In the genomic region with DNA sequence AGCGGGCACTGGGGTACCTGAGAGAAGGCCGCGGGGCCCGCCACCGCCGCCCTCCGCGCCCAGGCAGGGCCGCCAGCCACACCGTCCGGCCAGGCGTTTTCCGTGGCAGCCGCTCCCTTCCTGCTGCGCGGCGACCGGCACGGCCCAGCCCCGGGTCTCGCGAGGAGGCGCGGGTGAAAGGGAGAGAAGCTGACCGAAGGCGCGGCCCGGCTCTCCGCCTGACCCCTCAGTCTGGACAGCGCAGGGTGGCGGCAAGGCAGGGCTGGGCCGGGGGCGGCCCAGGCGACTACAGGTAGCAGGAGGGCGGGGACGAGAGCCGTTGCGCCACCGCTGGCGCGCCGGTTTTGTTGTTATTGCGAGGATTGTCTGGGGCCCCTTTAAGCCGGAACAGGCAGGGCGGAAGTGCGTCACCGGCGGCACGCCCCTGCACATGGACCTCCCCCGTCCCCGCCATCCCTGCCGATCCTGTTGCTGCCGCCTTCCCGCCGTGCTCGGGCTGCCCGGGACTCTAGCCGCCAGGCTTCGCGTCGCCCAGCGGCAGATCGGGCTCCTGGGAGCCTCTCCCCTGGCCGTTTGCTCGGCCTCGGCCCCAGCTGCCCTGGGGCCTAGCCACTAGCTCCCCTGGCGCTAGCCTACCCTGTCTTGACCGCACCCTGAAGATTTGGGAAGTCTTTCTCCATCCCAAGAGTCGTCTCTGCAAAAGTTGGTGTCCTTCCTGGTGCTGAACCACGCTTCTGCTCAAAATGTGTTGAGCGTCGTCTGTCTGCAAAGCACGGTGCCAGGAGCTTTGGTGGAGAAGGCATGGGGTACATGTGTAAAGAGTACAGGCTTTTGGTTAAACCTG, we compare ENCODE assay signal across 1 cellular context.
TF ChIP-seq lines count a peak whose summit lies in the region.

A gene with protein sequence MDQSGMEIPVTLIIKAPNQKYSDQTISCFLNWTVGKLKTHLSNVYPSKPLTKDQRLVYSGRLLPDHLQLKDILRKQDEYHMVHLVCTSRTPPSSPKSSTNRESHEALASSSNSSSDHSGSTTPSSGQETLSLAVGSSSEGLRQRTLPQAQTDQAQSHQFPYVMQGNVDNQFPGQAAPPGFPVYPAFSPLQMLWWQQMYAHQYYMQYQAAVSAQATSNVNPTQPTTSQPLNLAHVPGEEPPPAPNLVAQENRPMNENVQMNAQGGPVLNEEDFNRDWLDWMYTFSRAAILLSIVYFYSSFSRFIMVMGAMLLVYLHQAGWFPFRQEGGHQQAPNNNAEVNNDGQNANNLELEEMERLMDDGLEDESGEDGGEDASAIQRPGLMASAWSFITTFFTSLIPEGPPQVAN (minus strand): TSS at position 352 of the 844 bp plus-strand sequence. CDS start 805 bp downstream, outside the sequence.

TF ChIP-seq in HepG2, 621 proteins besides CTCF, POLR2A, EP300 and RAD21 (continued from another document and continues in another):
- TF ChIP-seq, protein P1, sequence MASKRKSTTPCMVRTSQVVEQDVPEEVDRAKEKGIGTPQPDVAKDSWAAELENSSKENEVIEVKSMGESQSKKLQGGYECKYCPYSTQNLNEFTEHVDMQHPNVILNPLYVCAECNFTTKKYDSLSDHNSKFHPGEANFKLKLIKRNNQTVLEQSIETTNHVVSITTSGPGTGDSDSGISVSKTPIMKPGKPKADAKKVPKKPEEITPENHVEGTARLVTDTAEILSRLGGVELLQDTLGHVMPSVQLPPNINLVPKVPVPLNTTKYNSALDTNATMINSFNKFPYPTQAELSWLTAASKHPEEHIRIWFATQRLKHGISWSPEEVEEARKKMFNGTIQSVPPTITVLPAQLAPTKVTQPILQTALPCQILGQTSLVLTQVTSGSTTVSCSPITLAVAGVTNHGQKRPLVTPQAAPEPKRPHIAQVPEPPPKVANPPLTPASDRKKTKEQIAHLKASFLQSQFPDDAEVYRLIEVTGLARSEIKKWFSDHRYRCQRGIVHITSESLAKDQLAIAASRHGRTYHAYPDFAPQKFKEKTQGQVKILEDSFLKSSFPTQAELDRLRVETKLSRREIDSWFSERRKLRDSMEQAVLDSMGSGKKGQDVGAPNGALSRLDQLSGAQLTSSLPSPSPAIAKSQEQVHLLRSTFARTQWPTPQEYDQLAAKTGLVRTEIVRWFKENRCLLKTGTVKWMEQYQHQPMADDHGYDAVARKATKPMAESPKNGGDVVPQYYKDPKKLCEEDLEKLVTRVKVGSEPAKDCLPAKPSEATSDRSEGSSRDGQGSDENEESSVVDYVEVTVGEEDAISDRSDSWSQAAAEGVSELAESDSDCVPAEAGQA (IDR thresholded peaks at IDR 0.05; ENCODE audit: low read depth), result peak; percentile 60
- TF ChIP-seq, protein P1 (CRISPR knock-in tag; IDR thresholded peaks at IDR 0.05; ENCODE audit: borderline replicate concordance), result 0 out of 2 replicates have a peak, but pooled peaks have one; percentile 14
- TF ChIP-seq ZBTB1 (CRISPR knock-in tag; IDR thresholded peaks at IDR 0.05; ENCODE audit: borderline replicate concordance) (no peak), SNAPC2 (CRISPR knock-in tag; IDR thresholded peaks at IDR 0.05) (peak; percentile 21; the same call in 1 of the 2 replicates), ZNF326 (CRISPR knock-in tag; IDR thresholded peaks at IDR 0.05; ENCODE audit: borderline replicate concordance) (no peak), LCORL (IDR thresholded peaks at IDR 0.05) (no peak), LCORL (CRISPR knock-in tag; IDR thresholded peaks at IDR 0.05) (peak; percentile 82), YY1 (IDR thresholded peaks at IDR 0.05; ENCODE audit: insufficient read depth, insufficient replicate concordance, low read depth, low read length) (peak; percentile 82), RFX1 (IDR thresholded peaks at IDR 0.05) (no peak), FOXJ3 (CRISPR knock-in tag; IDR thresholded peaks at IDR 0.05; ENCODE audit: borderline replicate concordance) (peak; percentile 51; the same call in 1 of the 2 replicates), ZNF720 (CRISPR knock-in tag; IDR thresholded peaks at IDR 0.05) (no peak), RBFOX2 (IDR thresholded peaks at IDR 0.05; ENCODE audit: low read depth, low read length) (peak; percentile 92), ZNF547 (CRISPR knock-in tag; IDR thresholded peaks at IDR 0.05) (peak; percentile 97), CAMTA2 (CRISPR knock-in tag; IDR thresholded peaks at IDR 0.05; ENCODE audit: borderline replicate concordance) (no peak), ZFP36L1 (CRISPR knock-in tag; IDR thresholded peaks at IDR 0.05) (peak; percentile 15; the same call in 1 of the 2 replicates), BRCA1 (CRISPR knock-in tag; IDR thresholded peaks at IDR 0.05) (peak; percentile 84; the same call in 1 of the 2 replicates), ISX (CRISPR knock-in tag; conservative IDR thresholded peaks at IDR 0.05) (0 out of 2 replicates have a peak, but pooled peaks have one; percentile 69), MED1 (CRISPR knock-in tag; IDR thresholded peaks at IDR 0.05) (peak; percentile 45; the same call in 1 of the 2 replicates), ZNF232 (CRISPR knock-in tag; IDR thresholded peaks at IDR 0.05; ENCODE audit: borderline replicate concordance) (peak; percentile 88), ZNF75D (CRISPR knock-in tag; IDR thresholded peaks at IDR 0.05; ENCODE audit: borderline replicate concordance) (no peak), TEAD2 (CRISPR knock-in tag; IDR thresholded peaks at IDR 0.05) (no peak), SAP130 (CRISPR knock-in tag; IDR thresholded peaks at IDR 0.05; ENCODE audit: low read depth) (peak; percentile 86), MIER3 (CRISPR knock-in tag; IDR thresholded peaks at IDR 0.05; ENCODE audit: borderline replicate concordance) (peak; percentile 68; the same call in 1 of the 2 replicates), HNRNPL (IDR thresholded peaks at IDR 0.05; ENCODE audit: low read depth, low read length) (no peak), MTA1 (CRISPR knock-in tag; IDR thresholded peaks at IDR 0.05; ENCODE audit: borderline replicate concordance) (peak; percentile 86), TOE1 (CRISPR knock-in tag; IDR thresholded peaks at IDR 0.05) (no peak)
- TF ChIP-seq, protein P2, sequence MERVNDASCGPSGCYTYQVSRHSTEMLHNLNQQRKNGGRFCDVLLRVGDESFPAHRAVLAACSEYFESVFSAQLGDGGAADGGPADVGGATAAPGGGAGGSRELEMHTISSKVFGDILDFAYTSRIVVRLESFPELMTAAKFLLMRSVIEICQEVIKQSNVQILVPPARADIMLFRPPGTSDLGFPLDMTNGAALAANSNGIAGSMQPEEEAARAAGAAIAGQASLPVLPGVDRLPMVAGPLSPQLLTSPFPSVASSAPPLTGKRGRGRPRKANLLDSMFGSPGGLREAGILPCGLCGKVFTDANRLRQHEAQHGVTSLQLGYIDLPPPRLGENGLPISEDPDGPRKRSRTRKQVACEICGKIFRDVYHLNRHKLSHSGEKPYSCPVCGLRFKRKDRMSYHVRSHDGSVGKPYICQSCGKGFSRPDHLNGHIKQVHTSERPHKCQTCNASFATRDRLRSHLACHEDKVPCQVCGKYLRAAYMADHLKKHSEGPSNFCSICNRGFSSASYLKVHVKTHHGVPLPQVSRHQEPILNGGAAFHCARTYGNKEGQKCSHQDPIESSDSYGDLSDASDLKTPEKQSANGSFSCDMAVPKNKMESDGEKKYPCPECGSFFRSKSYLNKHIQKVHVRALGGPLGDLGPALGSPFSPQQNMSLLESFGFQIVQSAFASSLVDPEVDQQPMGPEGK (CRISPR knock-in tag; IDR thresholded peaks at IDR 0.05), result peak; percentile 84
- TF ChIP-seq, protein P3, sequence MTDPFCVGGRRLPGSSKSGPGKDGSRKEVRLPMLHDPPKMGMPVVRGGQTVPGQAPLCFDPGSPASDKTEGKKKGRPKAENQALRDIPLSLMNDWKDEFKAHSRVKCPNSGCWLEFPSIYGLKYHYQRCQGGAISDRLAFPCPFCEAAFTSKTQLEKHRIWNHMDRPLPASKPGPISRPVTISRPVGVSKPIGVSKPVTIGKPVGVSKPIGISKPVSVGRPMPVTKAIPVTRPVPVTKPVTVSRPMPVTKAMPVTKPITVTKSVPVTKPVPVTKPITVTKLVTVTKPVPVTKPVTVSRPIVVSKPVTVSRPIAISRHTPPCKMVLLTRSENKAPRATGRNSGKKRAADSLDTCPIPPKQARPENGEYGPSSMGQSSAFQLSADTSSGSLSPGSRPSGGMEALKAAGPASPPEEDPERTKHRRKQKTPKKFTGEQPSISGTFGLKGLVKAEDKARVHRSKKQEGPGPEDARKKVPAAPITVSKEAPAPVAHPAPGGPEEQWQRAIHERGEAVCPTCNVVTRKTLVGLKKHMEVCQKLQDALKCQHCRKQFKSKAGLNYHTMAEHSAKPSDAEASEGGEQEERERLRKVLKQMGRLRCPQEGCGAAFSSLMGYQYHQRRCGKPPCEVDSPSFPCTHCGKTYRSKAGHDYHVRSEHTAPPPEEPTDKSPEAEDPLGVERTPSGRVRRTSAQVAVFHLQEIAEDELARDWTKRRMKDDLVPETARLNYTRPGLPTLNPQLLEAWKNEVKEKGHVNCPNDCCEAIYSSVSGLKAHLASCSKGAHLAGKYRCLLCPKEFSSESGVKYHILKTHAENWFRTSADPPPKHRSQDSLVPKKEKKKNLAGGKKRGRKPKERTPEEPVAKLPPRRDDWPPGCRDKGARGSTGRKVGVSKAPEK (CRISPR knock-in tag; IDR thresholded peaks at IDR 0.05; ENCODE audit: borderline replicate concordance), result no peak
- TF ChIP-seq, protein P4, sequence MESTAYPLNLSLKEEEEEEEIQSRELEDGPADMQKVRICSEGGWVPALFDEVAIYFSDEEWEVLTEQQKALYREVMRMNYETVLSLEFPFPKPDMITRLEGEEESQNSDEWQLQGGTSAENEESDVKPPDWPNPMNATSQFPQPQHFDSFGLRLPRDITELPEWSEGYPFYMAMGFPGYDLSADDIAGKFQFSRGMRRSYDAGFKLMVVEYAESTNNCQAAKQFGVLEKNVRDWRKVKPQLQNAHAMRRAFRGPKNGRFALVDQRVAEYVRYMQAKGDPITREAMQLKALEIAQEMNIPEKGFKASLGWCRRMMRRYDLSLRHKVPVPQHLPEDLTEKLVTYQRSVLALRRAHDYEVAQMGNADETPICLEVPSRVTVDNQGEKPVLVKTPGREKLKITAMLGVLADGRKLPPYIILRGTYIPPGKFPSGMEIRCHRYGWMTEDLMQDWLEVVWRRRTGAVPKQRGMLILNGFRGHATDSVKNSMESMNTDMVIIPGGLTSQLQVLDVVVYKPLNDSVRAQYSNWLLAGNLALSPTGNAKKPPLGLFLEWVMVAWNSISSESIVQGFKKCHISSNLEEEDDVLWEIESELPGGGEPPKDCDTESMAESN (CRISPR knock-in tag; conservative IDR thresholded peaks at IDR 0.05), result peak; percentile 85
- TF ChIP-seq, protein P5, sequence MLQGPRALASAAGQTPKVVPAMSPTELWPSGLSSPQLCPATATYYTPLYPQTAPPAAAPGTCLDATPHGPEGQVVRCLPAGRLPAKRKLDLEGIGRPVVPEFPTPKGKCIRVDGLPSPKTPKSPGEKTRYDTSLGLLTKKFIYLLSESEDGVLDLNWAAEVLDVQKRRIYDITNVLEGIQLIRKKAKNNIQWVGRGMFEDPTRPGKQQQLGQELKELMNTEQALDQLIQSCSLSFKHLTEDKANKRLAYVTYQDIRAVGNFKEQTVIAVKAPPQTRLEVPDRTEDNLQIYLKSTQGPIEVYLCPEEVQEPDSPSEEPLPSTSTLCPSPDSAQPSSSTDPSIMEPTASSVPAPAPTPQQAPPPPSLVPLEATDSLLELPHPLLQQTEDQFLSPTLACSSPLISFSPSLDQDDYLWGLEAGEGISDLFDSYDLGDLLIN (CRISPR knock-in tag; IDR thresholded peaks at IDR 0.05; ENCODE audit: borderline replicate concordance), result peak; percentile 18; the same call in 1 of the 2 replicates
- TF ChIP-seq, protein P6, sequence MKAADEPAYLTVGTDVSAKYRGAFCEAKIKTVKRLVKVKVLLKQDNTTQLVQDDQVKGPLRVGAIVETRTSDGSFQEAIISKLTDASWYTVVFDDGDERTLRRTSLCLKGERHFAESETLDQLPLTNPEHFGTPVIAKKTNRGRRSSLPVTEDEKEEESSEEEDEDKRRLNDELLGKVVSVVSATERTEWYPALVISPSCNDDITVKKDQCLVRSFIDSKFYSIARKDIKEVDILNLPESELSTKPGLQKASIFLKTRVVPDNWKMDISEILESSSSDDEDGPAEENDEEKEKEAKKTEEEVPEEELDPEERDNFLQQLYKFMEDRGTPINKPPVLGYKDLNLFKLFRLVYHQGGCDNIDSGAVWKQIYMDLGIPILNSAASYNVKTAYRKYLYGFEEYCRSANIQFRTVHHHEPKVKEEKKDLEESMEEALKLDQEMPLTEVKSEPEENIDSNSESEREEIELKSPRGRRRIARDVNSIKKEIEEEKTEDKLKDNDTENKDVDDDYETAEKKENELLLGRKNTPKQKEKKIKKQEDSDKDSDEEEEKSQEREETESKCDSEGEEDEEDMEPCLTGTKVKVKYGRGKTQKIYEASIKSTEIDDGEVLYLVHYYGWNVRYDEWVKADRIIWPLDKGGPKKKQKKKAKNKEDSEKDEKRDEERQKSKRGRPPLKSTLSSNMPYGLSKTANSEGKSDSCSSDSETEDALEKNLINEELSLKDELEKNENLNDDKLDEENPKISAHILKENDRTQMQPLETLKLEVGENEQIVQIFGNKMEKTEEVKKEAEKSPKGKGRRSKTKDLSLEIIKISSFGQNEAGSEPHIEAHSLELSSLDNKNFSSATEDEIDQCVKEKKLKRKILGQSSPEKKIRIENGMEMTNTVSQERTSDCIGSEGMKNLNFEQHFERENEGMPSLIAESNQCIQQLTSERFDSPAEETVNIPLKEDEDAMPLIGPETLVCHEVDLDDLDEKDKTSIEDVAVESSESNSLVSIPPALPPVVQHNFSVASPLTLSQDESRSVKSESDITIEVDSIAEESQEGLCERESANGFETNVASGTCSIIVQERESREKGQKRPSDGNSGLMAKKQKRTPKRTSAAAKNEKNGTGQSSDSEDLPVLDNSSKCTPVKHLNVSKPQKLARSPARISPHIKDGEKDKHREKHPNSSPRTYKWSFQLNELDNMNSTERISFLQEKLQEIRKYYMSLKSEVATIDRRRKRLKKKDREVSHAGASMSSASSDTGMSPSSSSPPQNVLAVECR (CRISPR knock-in tag; IDR thresholded peaks at IDR 0.05; ENCODE audit: borderline replicate concordance), result peak; percentile 94
